8 cellular contexts compared by ENCODE assay signal in genomic region chr2:197434541-197435513, GRCh38. TPM values are rescaled to one million over a fixed set of nuclear protein-coding genes. Genes with fewer than 3 reads are reported as not detected.
A peak's percentile ranks its signal among the peaks of the same experiment; 100 is the strongest.
DNase-seq lines count a peak whose midpoint lies in the region; TF ChIP-seq lines count a peak whose summit lies in the region.

SF3B1 (minus strand) TSS chr2:197435028; CDS start chr2:197434999, 29 bp downstream.

- no peaks in the 10 kb centered on the region for H3K79me1 ChIP-seq in H9 (ENCODE audit: insufficient read depth, low read depth, low read length, poor library complexity, severe bottlenecking)

- H3T11ph ChIP-seq in H9 (ENCODE audit: low read length): no peak within 1 kb of the TSS

- H3K79me2 ChIP-seq in H9 (ENCODE audit: insufficient read depth, low read length): peaks cover 46% of the 10 kb centered on the region

- H4K91ac ChIP-seq in H9 (ENCODE audit: insufficient read length, low read depth, low read length): peak within 1 kb of the TSS; percentile 47

- no peak within 1 kb of the TSS for H2AFZ ChIP-seq in H9 (ENCODE audit: low read length)

- H3K23ac ChIP-seq in H9 (ENCODE audit: insufficient read length, low read depth, low read length): no peak within 1 kb of the TSS

- H3K23me2 ChIP-seq in H9 (ENCODE audit: insufficient read length, low read depth, low read length, poor library complexity, severe bottlenecking): peaks cover 6% of the 10 kb centered on the region

- H3K9me3 ChIP-seq in H9 (ENCODE audit: control insufficient read depth, low read depth, low read length): no peaks in the 10 kb centered on the region
- H3K9me3 ChIP-seq in MG63: no peaks in the 10 kb centered on the region

- peak within 1 kb of the TSS; percentile 96 for H3K4me2 ChIP-seq in H9 (ENCODE audit: insufficient read depth, insufficient read length, low read length)

- WGBS in H9 (ENCODE audit: extremely low coverage, insufficient read length, low lambda C conversion rate): no CpG with 5 or more reads among the region's 74 CpGs

- H3K9me3 Mint-ChIP-seq in H9: no peaks in the 10 kb centered on the region
- H3K9me3 Mint-ChIP-seq in nephron: no peaks in the 10 kb centered on the region
- no peaks in the 10 kb centered on the region for H3K9me3 Mint-ChIP-seq in stimulated activated naive CD8-positive, alpha-beta T cell treated with anti-CD3 and anti-CD28 coated beads, Interleukin-15, Interleukin-2, amounts not matched to agents 100 ng/mL and 50 ng/mL, for 24 hours

- peak; percentile 99 for DNase-seq in ELR (ENCODE audit: low read depth)
- peak; percentile 97 for DNase-seq in H9
- peak; percentile 96 for DNase-seq in MG63
- DNase-seq in SHP77 treated with DMSO at 0.1 percent for 48 hours (lab: John Stamatoyannopoulos, UW): peak; percentile 91
- peak; percentile 100 for DNase-seq in activated effector memory CD4-positive, alpha-beta T cell treated with anti-CD3 and anti-CD28 coated beads, Interleukin-2, amount 50 U/mL, for 16 hours
- peak; percentile 97 for DNase-seq in fibroblast of the aortic adventitia (ENCODE audit: low read depth)

- peak within 1 kb of the TSS; percentile 80 for H4K8ac ChIP-seq in H9 (replicated peaks; ENCODE audit: insufficient read length, low read depth, low read length)

- no peaks in the 10 kb centered on the region for H3K27me3 ChIP-seq in H9 (ENCODE audit: insufficient read depth, low read length)
- no peaks in the 10 kb centered on the region for H3K27me3 ChIP-seq in MG63

- H3K36me3 ChIP-seq in MG63: peaks cover 9% of the 10 kb centered on the region

- peak within 1 kb of the TSS; percentile 52 for H3K27ac ChIP-seq in H9 (ENCODE audit: insufficient read length, low read depth, low read length)

- H3K56ac ChIP-seq in H9 (ENCODE audit: insufficient read length, low read depth, low read length): peak within 1 kb of the TSS; percentile 44

- H3K4me1 ChIP-seq in H9 (ENCODE audit: insufficient read depth, low read length): no peaks in the 10 kb centered on the region

- peak within 1 kb of the TSS; percentile 92 for H3K18ac ChIP-seq in H9 (ENCODE audit: insufficient read length, low read depth, low read length)

- H2AK5ac ChIP-seq in H9 (ENCODE audit: insufficient read length, low read length): no peak within 1 kb of the TSS

- no peak within 1 kb of the TSS for H2BK15ac ChIP-seq in H9 (ENCODE audit: low read depth, low read length)

- H3K27me3 Mint-ChIP-seq in H9 (ENCODE audit: low read depth) (no peaks in the 10 kb centered on the region), nephron (ENCODE audit: low read depth) (no peaks in the 10 kb centered on the region)
- H3K27me3 Mint-ChIP-seq in stimulated activated naive CD8-positive, alpha-beta T cell treated with anti-CD3 and anti-CD28 coated beads, Interleukin-15, Interleukin-2, amounts not matched to agents 100 ng/mL and 50 ng/mL, for 24 hours: no peaks in the 10 kb centered on the region

- H3K4me3 ChIP-seq in MG63 (peak within 1 kb of the TSS; percentile 98), fibroblast of the aortic adventitia (ENCODE audit: low read depth, low read length) (peak within 1 kb of the TSS; percentile 89)

- H3K27ac Mint-ChIP-seq in H9: peak within 1 kb of the TSS; percentile 99 to 100 (median 100)
- peak within 1 kb of the TSS; percentile 100 for H3K27ac Mint-ChIP-seq in nephron
- peak within 1 kb of the TSS; percentile 100 for H3K27ac Mint-ChIP-seq in stimulated activated naive CD8-positive, alpha-beta T cell treated with anti-CD3 and anti-CD28 coated beads, Interleukin-15, Interleukin-2, amounts not matched to agents 100 ng/mL and 50 ng/mL, for 24 hours

- H2BK12ac ChIP-seq in H9 (ENCODE audit: insufficient read length, low read depth, low read length): no peak within 1 kb of the TSS

- no peak within 1 kb of the TSS for H2BK20ac ChIP-seq in H9 (ENCODE audit: low read depth, low read length, poor library complexity, severe bottlenecking)

- peak within 1 kb of the TSS; percentile 99 for H3K9ac ChIP-seq in H9 (ENCODE audit: extremely low read depth, insufficient read length, low read length)

- peak within 1 kb of the TSS; percentile 34; the same call in 1 of the 2 replicates for H3K4ac ChIP-seq in H9 (ENCODE audit: low read depth, low read length)

- TF ChIP-seq CTCF in H9 (conservative IDR thresholded peaks at IDR 0.05): no peak
- no peak for TF ChIP-seq CTCF in fibroblast of the aortic adventitia (IDR thresholded peaks at IDR 0.05; ENCODE audit: insufficient read depth, low read length)
- no peak for TF ChIP-seq CTCF in nephron (IDR thresholded peaks at IDR 0.05; ENCODE audit: unreplicated experiment in 3 of 3)

- peaks cover 6 to 17% (median 17%) of the 10 kb centered on the region in 3 experiments; a peak in 5 of 7 replicates for H3K36me3 Mint-ChIP-seq in H9 (ENCODE audit: insufficient read depth in 1 of 3, low read depth in 3 of 3)
- peaks cover 8% of the 10 kb centered on the region for H3K36me3 Mint-ChIP-seq in nephron (ENCODE audit: low read depth)
- peaks cover 26% of the 10 kb centered on the region for H3K36me3 Mint-ChIP-seq in stimulated activated naive CD8-positive, alpha-beta T cell treated with anti-CD3 and anti-CD28 coated beads, Interleukin-15, Interleukin-2, amounts not matched to agents 100 ng/mL and 50 ng/mL, for 24 hours (ENCODE audit: low read depth)

- peak within 1 kb of the TSS; percentile 93 to 99 for H3K4me3 Mint-ChIP-seq in H9
- H3K4me3 Mint-ChIP-seq in nephron: peak within 1 kb of the TSS; percentile 93 to 95 (median 94)
- H3K4me3 Mint-ChIP-seq in stimulated activated naive CD8-positive, alpha-beta T cell treated with anti-CD3 and anti-CD28 coated beads, Interleukin-15, Interleukin-2, amounts not matched to agents 100 ng/mL and 50 ng/mL, for 24 hours: peak within 1 kb of the TSS; percentile 87

- peak within 1 kb of the TSS; percentile 26 for H2BK120ac ChIP-seq in H9 (ENCODE audit: low read depth, low read length, poor library complexity, severe bottlenecking)

- H2BK5ac ChIP-seq in H9 (ENCODE audit: insufficient read length, low read length): peak within 1 kb of the TSS; percentile 79

- H3K14ac ChIP-seq in H9 (ENCODE audit: insufficient read depth, low read length): peak within 1 kb of the TSS; percentile 98

- H3K4me1 Mint-ChIP-seq in H9 (peaks cover 26 to 29% of the 10 kb centered on the region in 2 experiments), nephron (peaks cover 37% of the 10 kb centered on the region)
- peaks cover 54% of the 10 kb centered on the region for H3K4me1 Mint-ChIP-seq in stimulated activated naive CD8-positive, alpha-beta T cell treated with anti-CD3 and anti-CD28 coated beads, Interleukin-15, Interleukin-2, amounts not matched to agents 100 ng/mL and 50 ng/mL, for 24 hours (ENCODE audit: low read depth)

- peak within 1 kb of the TSS; percentile 89 for H4K5ac ChIP-seq in H9 (ENCODE audit: insufficient read length, low read depth, low read length)

- no peaks in the 10 kb centered on the region for H4K20me1 ChIP-seq in H9 (ENCODE audit: control insufficient read depth, insufficient read depth, insufficient read length)

RNA-seq across cellular contexts. Expression of gene SF3B1, which starts in this region (rescaled TPM):
- total RNA-seq in H9 (2021): 267 and 278 TPM in 2 replicates
- 122 and 337 TPM in 2 replicates for total RNA-seq in MG63 (2014; rRNA removed; shearing (Covaris generic); ENCODE audit: low replicate concordance)
- total RNA-seq in fibroblast of the aortic adventitia (ENCODE audit: low replicate concordance): 243 and 314 TPM in 2 replicates

Comparison
In these comparisons a context has a peak if more than half of its experiments do, and no peak if none do; other contexts are left out.
1. Peak in every context shown above with its lines: DNase-seq, H3K4me3 ChIP-seq and H3K27ac ChIP-seq.